8 cellular contexts compared by ENCODE assay signal in genomic region chr15:64046347-64047153, GRCh38. TPM values are rescaled to one million over a fixed set of nuclear protein-coding genes. Genes with fewer than 3 reads are reported as not detected.
DNase-seq lines count a peak whose midpoint lies in the region; TF ChIP-seq lines count a peak whose summit lies in the region.

Gene DAPK2 (minus strand): TSS chr15:64046485. CDS start chr15:64040261, 6,224 bp downstream.

- H3K4me1 Mint-ChIP-seq in activated naive CD4-positive, alpha-beta T cell treated with anti-CD3 and anti-CD28 coated beads for 36 hours (ENCODE audit: low read depth), result peaks cover 4% of the 10 kb centered on the region

- H3K36me3 ChIP-seq in SK-N-MC (ENCODE audit: insufficient read depth, low read length), result no peaks in the 10 kb centered on the region

- DNase-seq in NCI-H524 (lab: John Stamatoyannopoulos, UW) (peak; percentile 35 to 70), NCI-H524 treated with DMSO at 0.1 percent for 48 hours (lab: John Stamatoyannopoulos, UW) (no peak), HK-2 (ENCODE audit: unreplicated experiment) (peak; percentile 64), SK-N-MC (ENCODE audit: low read depth, low spot score) (no peak), globus pallidus (ENCODE audit: low spot score) (peak; percentile 84), nucleus accumbens (lab: John Stamatoyannopoulos, UW) (peak in 50 of 56 donors; percentile 11 to 83 (median 50))
- peak; percentile 56 for DNase-seq in activated naive CD4-positive, alpha-beta T cell treated with anti-CD3 and anti-CD28 coated beads for 36 hours

- H3K4me3 ChIP-seq in SK-N-MC, result peak within 1 kb of the TSS; percentile 74

- no peak for TF ChIP-seq CTCF in subcutaneous adipose tissue (IDR thresholded peaks at IDR 0.05; ENCODE audit: low read depth)

- H3K9me3 Mint-ChIP-seq in activated naive CD4-positive, alpha-beta T cell treated with anti-CD3 and anti-CD28 coated beads for 36 hours, result no peaks in the 10 kb centered on the region

- H3K9ac ChIP-seq in SK-N-MC (ENCODE audit: insufficient read length), result peak within 1 kb of the TSS; percentile 52

- H3K36me3 Mint-ChIP-seq in activated naive CD4-positive, alpha-beta T cell treated with anti-CD3 and anti-CD28 coated beads for 36 hours (ENCODE audit: low read depth), result no peaks in the 10 kb centered on the region

- H3K27ac Mint-ChIP-seq in activated naive CD4-positive, alpha-beta T cell treated with anti-CD3 and anti-CD28 coated beads for 36 hours, result no peak within 1 kb of the TSS

- CTCF ChIA-PET in activated naive CD4-positive, alpha-beta T cell treated with anti-CD3 and anti-CD28 coated beads for 36 hours (lab: Charles Lee), result interaction anchor here (0.6 to 3.0 kb wide), 27 partner anchors 9 to 582 kb away, joined by 3 to 32 read pairs (median 4); no protein-coding TSS in a partner anchor

- no peak within 1 kb of the TSS for H3K27ac ChIP-seq in SK-N-MC

- intact Hi-C loops in activated naive CD4-positive, alpha-beta T cell treated with anti-CD3 and anti-CD28 coated beads for 36 hours (cut with micrococcal nuclease), result loop anchor here (1.0 to 5.0 kb wide), 3 partner anchors 102 to 294 kb away; no protein-coding TSS in a partner anchor

- peaks cover 10% of the 10 kb centered on the region for H3K27me3 Mint-ChIP-seq in activated naive CD4-positive, alpha-beta T cell treated with anti-CD3 and anti-CD28 coated beads for 36 hours (ENCODE audit: low read depth)

- no peaks in the 10 kb centered on the region for H3K9me3 ChIP-seq in SK-N-MC (ENCODE audit: low read depth, low read length)

- peak within 1 kb of the TSS; percentile 53 for H3K4me3 Mint-ChIP-seq in activated naive CD4-positive, alpha-beta T cell treated with anti-CD3 and anti-CD28 coated beads for 36 hours

RNA-seq across cellular contexts. Expression of gene DAPK2, which starts in this region (rescaled TPM):
- total RNA-seq in activated naive CD4-positive, alpha-beta T cell treated with anti-CD3 and anti-CD28 coated beads for 36 hours, result under 1 TPM in 1 of 2 experiments, not detected in 1; 0.44 TPM
- 100 to 1,000 TPM in 1 of 4 donors, 10 to 100 TPM in 3; 15.5 to 112 (median 57.5) TPM for total RNA-seq in subcutaneous adipose tissue

Comparison
In these comparisons a context has a peak if more than half of its experiments do, and no peak if none do; other contexts are left out.
1. RNA of gene DAPK2 (total RNA-seq): 15.5 to 112 TPM in subcutaneous adipose tissue; 0.44 TPM in activated naive CD4-positive, alpha-beta T cell treated with anti-CD3 and anti-CD28 coated beads for 36 hours; every median in the first group is over 10 times any median in the second.
2. DNase-seq: peak in NCI-H524 (2 of 2), HK-2 (single experiment), globus pallidus (single experiment) and nucleus accumbens (50 of 56); none in NCI-H524 treated with DMSO at 0.1 percent for 48 hours (single experiment) and SK-N-MC (single experiment).
3. Peak in DNase-seq in activated naive CD4-positive, alpha-beta T cell treated with anti-CD3 and anti-CD28 coated beads for 36 hours; RNA of the gene not detected or under 1 TPM.